1 cellular context compared by ENCODE assay signal in the genomic region with DNA sequence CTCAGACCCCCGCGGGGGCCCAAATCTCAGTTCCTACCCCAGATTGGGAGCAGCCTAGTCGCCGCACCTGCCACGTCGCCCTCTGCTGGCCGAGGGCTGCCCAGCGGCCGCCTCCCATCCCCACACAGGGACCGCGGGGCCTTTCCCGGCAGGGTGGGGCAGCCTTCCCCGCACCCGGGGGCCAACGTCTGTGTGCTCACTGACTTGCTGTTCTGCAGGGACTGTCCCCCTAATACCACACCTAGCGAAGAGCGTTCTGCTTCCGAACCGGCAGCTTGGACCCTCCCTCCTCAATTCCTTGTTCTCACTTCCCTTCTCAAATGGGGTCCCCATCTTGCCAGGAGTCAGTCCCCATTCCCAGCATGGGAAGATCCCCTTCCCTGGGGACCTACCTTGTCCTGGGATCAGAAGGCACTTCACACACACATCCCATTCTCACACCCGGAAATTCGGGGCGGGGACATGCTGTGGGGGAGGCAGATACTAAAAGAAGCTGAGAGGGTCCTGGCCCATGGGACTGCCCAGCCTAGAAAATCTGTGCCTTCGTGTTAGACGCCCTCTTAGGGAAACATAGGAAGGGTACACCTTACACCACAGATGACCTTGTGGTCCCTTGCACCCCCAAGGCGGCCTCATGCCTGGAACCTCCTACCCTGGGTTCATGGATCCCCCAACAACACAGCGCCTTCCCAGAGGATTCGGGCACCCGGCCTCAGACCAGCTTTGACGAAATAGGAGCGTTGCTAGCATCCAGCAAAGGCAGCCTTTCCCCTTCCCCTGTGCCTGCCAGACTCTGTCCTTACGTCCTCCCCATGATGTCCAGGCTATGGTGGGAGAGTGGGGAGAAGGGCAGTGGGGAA.
TF ChIP-seq lines count a peak whose summit lies in the region.

No MANE protein-coding gene starts in this region.

TF ChIP-seq in K562, 482 proteins besides CTCF, POLR2A, EP300 and RAD21 (continued from another document):
- TF ChIP-seq, protein P1, sequence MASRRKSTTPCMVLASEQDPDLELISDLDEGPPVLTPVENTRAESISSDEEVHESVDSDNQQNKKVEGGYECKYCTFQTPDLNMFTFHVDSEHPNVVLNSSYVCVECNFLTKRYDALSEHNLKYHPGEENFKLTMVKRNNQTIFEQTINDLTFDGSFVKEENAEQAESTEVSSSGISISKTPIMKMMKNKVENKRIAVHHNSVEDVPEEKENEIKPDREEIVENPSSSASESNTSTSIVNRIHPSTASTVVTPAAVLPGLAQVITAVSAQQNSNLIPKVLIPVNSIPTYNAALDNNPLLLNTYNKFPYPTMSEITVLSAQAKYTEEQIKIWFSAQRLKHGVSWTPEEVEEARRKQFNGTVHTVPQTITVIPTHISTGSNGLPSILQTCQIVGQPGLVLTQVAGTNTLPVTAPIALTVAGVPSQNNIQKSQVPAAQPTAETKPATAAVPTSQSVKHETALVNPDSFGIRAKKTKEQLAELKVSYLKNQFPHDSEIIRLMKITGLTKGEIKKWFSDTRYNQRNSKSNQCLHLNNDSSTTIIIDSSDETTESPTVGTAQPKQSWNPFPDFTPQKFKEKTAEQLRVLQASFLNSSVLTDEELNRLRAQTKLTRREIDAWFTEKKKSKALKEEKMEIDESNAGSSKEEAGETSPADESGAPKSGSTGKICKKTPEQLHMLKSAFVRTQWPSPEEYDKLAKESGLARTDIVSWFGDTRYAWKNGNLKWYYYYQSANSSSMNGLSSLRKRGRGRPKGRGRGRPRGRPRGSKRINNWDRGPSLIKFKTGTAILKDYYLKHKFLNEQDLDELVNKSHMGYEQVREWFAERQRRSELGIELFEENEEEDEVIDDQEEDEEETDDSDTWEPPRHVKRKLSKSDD (conservative IDR thresholded peaks at IDR 0.05; ENCODE audit: low read length) = no peak
- TF ChIP-seq CCNT2 (IDR thresholded peaks at IDR 0.05; ENCODE audit: borderline replicate concordance, extremely low read depth, insufficient read length, low read depth, low read length) = peak; percentile 17
- no peak for TF ChIP-seq SAFB (IDR thresholded peaks at IDR 0.05; ENCODE audit: borderline replicate concordance, low read depth, low read length)
- TF ChIP-seq PRMT5 (CRISPR knock-in tag; IDR thresholded peaks at IDR 0.05) = no peak
- no peak for TF ChIP-seq FOXM1 (IDR thresholded peaks at IDR 0.05; ENCODE audit: low read depth)
- no peak for TF ChIP-seq FOXM1 (CRISPR knock-in tag; IDR thresholded peaks at IDR 0.05; ENCODE audit: low read depth)
- no peak for TF ChIP-seq PCBP1 (IDR thresholded peaks at IDR 0.05; ENCODE audit: low read depth, low read length, poor library complexity, severe bottlenecking)
- no peak for TF ChIP-seq CHD4 (IDR thresholded peaks at IDR 0.05; ENCODE audit: insufficient read depth, insufficient replicate concordance, low read depth, low read length, poor library complexity, severe bottlenecking)
- TF ChIP-seq PHF20 (IDR thresholded peaks at IDR 0.05; ENCODE audit: partially characterized antibody) = no peak
- no peak for TF ChIP-seq TRIM28 (IDR thresholded peaks at IDR 0.05)
- 0 out of 2 replicates have a peak, but pooled peaks have one; percentile 30 for TF ChIP-seq POLR2G (IDR thresholded peaks at IDR 0.05; ENCODE audit: low read depth, low read length)
- no peak for TF ChIP-seq LEF1 (IDR thresholded peaks at IDR 0.05)
- no peak for TF ChIP-seq FOXA1 (IDR thresholded peaks at IDR 0.05; ENCODE audit: borderline replicate concordance)
- TF ChIP-seq NUFIP1 (IDR thresholded peaks at IDR 0.05; ENCODE audit: partially characterized antibody) = no peak
- no peak for TF ChIP-seq HLTF (IDR thresholded peaks at IDR 0.05)
- no peak for TF ChIP-seq TSC22D4 (tag; IDR thresholded peaks at IDR 0.05)
- no peak for TF ChIP-seq ZFPM2 (CRISPR knock-in tag; IDR thresholded peaks at IDR 0.05)
- TF ChIP-seq RBFOX2 (IDR thresholded peaks at IDR 0.05; ENCODE audit: low read depth, low read length) = 0 out of 2 replicates have a peak, but pooled peaks have one; percentile 25
